In the genomic region with DNA sequence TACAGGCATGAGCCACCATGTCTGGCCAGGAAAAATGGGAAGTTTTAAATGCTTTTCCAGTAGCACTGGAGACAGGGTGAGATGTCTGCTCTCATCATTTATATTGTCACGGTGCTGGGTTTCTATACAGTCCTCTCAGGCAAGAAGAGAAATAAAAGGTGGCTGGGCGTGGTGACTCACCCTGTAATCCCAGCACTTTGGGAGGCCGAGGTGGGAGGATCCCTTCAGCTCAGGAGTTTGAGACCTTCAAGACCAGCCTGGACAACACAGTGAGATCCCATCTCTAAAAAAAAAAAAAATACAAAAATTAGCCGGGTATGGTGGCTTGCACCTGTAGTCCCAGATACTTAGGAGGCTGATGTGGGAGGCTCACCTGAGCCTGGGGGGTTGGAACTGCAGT, we compare ENCODE assay signal across 33 cellular contexts. TPM values are rescaled to one million over a fixed set of nuclear protein-coding genes. Genes with fewer than 3 reads are reported as not detected.
"Had no signal": no experiment of that assay in that cellular context is flagged by ENCODE, and none has a peak within 500 bp of the region (broad histone marks: within the 10 kb centered on the region; RNA-seq: fewer than 3 reads in every experiment).

No MANE protein-coding gene starts in this region.

- ATAC-seq: activated CD4-positive, CD25-positive, alpha-beta regulatory T cell treated with anti-CD3 and anti-CD28 coated beads, Interleukin-2, amount 50 U/mL, for 24 hours; activated CD8-positive, alpha-beta T cell treated with anti-CD3 and anti-CD28 coated beads for 36 hours; activated naive CD8-positive, alpha-beta T cell treated with anti-CD3 and anti-CD28 coated beads, Interleukin-2, amount 50 U/mL, for 24 hours; activated T-cell treated with anti-CD3 and anti-CD28 coated beads, Interleukin-2, amount 50 U/mL, for 4 hours; activated T-helper 17 cell treated with anti-CD3 and anti-CD28 coated beads, Interleukin-2, amount 50 U/mL, for 72 hours; gastroesophageal sphincter; heart right ventricle had no signal

- DNase-seq: activated B cell treated with CpG ODN at 0.5 μM for 24 hours; activated CD4-positive, alpha-beta T cell treated with anti-CD3 and anti-CD28 coated beads for 48 hours; activated CD4-positive, alpha-beta T cell treated with anti-CD3 and anti-CD28 coated beads, Interleukin-2, amount 50 U/mL, for 1 hour; activated CD4-positive, alpha-beta T cell treated with anti-CD3 and anti-CD28 coated beads, Interleukin-2, amount 50 U/mL, for 48 hours; activated CD8-positive, alpha-beta memory T cell treated with anti-CD3 and anti-CD28 coated beads for 24 hours; activated CD8-positive, alpha-beta T cell treated with anti-CD3 and anti-CD28 coated beads for 36 hours; activated effector memory CD4-positive, alpha-beta T cell treated with Interleukin-2 at 50 U/mL for 16 hours; activated naive CD4-positive, alpha-beta T cell treated with anti-CD3 and anti-CD28 coated beads for 36 hours; activated naive CD8-positive, alpha-beta T cell treated with anti-CD3 and anti-CD28 coated beads for 36 hours; activated naive CD8-positive, alpha-beta T cell treated with anti-CD3 and anti-CD28 coated beads, Interleukin-2, amount 50 U/mL, for 24 hours; activated T-cell treated with anti-CD3 and anti-CD28 coated beads, Interleukin-2, amount 50 U/mL, for 4 hours; central memory CD4-positive, alpha-beta T cell; cerebellar nuclear complex; colonic mucosa; effector CD8-positive, alpha-beta T cell; esophagus squamous epithelium; foreskin melanocyte; heart right ventricle; T1000; WERI-Rb-1 had no signal

- FAIRE-seq: endometrium, endothelial cell of umbilical vein had no signal

RNA-seq across cellular contexts. Expression of gene GRIN1, which starts 4.8 kb away (rescaled TPM):
- total RNA-seq: activated CD8-positive, alpha-beta T cell treated with anti-CD3 and anti-CD28 coated beads for 36 hours; activated naive CD8-positive, alpha-beta T cell treated with anti-CD3 and anti-CD28 coated beads for 36 hours; ascending aorta; dermis microvascular lymphatic vessel endothelial cell; endothelial cell of umbilical vein; fibroblast of villous mesenchyme; glomerular endothelial cell; heart right ventricle; hepatocyte had no signal

RNA-seq across cellular contexts. Expression of gene LRRC26, which starts 35.7 kb away (rescaled TPM):
- total RNA-seq: activated CD8-positive, alpha-beta T cell treated with anti-CD3 and anti-CD28 coated beads for 36 hours; activated naive CD4-positive, alpha-beta T cell treated with anti-CD3 and anti-CD28 coated beads for 36 hours; activated naive CD8-positive, alpha-beta T cell treated with anti-CD3 and anti-CD28 coated beads for 36 hours; activated T-helper 17 cell treated with anti-CD3 and anti-CD28 coated beads, Interleukin-2, amount 50 U/mL, for 72 hours; ascending aorta; cardiac muscle cell; dermis microvascular lymphatic vessel endothelial cell; endothelial cell of umbilical vein; fibroblast of lung; fibroblast of villous mesenchyme; glomerular endothelial cell; heart right ventricle had no signal

RNA-seq across cellular contexts. Expression of gene TMEM210, which starts 37.7 kb away (rescaled TPM):
- total RNA-seq: activated B cell treated with CpG ODN at 0.5 μM for 24 hours; activated CD8-positive, alpha-beta T cell treated with anti-CD3 and anti-CD28 coated beads for 36 hours; activated naive CD4-positive, alpha-beta T cell treated with anti-CD3 and anti-CD28 coated beads for 36 hours; activated naive CD8-positive, alpha-beta T cell treated with anti-CD3 and anti-CD28 coated beads for 36 hours; activated T-cell treated with anti-CD3 and anti-CD28 coated beads, Interleukin-2, amount 50 U/mL, for 4 hours; activated T-helper 17 cell treated with anti-CD3 and anti-CD28 coated beads, Interleukin-2, amount 50 U/mL, for 72 hours; ascending aorta; breast epithelium; cardiac muscle cell; dermis microvascular lymphatic vessel endothelial cell; endothelial cell of umbilical vein; esophagus squamous epithelium; fibroblast of lung; fibroblast of villous mesenchyme; gastroesophageal sphincter; glomerular endothelial cell; heart right ventricle; hepatocyte had no signal
